In the genomic region with DNA sequence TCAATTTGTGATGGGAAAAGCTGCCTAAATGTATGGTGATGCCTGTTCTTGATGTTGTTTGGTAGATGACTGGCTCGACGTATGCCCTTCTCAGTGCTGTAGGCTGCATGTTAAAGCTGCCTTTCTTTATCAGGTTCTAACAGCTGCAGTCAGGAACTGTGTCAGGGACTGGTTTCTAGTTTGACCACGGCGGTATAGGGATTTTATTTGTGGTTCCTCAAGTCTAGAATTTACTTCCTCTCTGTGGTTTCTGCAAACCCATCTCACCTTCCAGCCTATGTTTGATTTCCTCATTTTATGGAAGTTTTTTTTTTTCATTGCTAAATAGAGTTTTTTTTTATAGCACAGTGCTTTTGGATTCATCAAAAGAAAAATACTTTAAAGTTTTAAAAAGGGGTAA, we compare ENCODE assay signal across 8 cellular contexts. TPM values are rescaled to one million over a fixed set of nuclear protein-coding genes. Genes with fewer than 3 reads are reported as not detected.
DNase-seq lines count a peak whose midpoint lies in the region; ATAC-seq, FAIRE-seq and TF ChIP-seq lines count a peak whose summit lies in the region.

No MANE protein-coding gene starts in this region.

- intact Hi-C loops in HepG2 (cut with micrococcal nuclease; ENCODE audit: unreplicated experiment), result no loop called here

- in situ Hi-C loops in HepG2 (cut with HindIII; ENCODE audit: extremely low pct_ligation_motif_present, low pct_unique_long_range_greater_than_20kb), result no loop called here
- in situ Hi-C loops in GM23248 (cut with MboI), result no loop called here

- H3K4me2 ChIP-seq in HepG2 (ENCODE audit: low read depth, low read length) (peak overlapping the region; percentile 86), GM23248 (ENCODE audit: unreplicated experiment) (no peak overlapping the region)

- H3K4me1 ChIP-seq in HepG2 (ENCODE audit: insufficient read depth, low read length), result peaks cover 90% of the 10 kb centered on the region
- H3K4me1 ChIP-seq in GM23248 (ENCODE audit: insufficient read depth), result peaks cover 27% of the 10 kb centered on the region

- H3K27me3 ChIP-seq in HepG2 (ENCODE audit: control insufficient read depth in 1 of 2, insufficient read depth in 2 of 2, low read length in 2 of 2), result no peaks in the 10 kb centered on the region
- no peaks in the 10 kb centered on the region for H3K27me3 ChIP-seq in GM23248 (replicated peaks; ENCODE audit: insufficient read depth)

- H3K36me3 Mint-ChIP-seq in T-helper 2 cell treated with Interferon-gamma antibody and Interleukin-4, amounts not matched to agents 5 μg/mL and 100 μg/mL, for 36 hours (ENCODE audit: low read depth), result peaks cover 5% of the 10 kb centered on the region

- peak overlapping the region; percentile 40 for H3K4me3 Mint-ChIP-seq in T-helper 2 cell treated with Interferon-gamma antibody and Interleukin-4, amounts not matched to agents 5 μg/mL and 100 μg/mL, for 36 hours

- peak; percentile 62 for ATAC-seq in GM19397 (IDR thresholded peaks at IDR 0.05; ENCODE audit: unreplicated experiment)
- ATAC-seq in HG03280 (IDR thresholded peaks at IDR 0.05; ENCODE audit: unreplicated experiment), result peak; percentile 79
- no peak for ATAC-seq in HepG2

- no peak for TF ChIP-seq RAD21 in HepG2 (CRISPR knock-in tag; IDR thresholded peaks at IDR 0.05)

- no peaks in the 10 kb centered on the region for H3K9me3 Mint-ChIP-seq in T-helper 2 cell treated with Interferon-gamma antibody and Interleukin-4, amounts not matched to agents 5 μg/mL and 100 μg/mL, for 36 hours

- CTCF ChIA-PET in HepG2 (lab: Yijun Ruan, JAX; ENCODE audit: low intra/inter-chr PET ratio, low total read pairs), result no interaction called here

- POLR2A ChIA-PET in HepG2 (lab: Yijun Ruan, JAX), result interaction anchor here (2.4 to 6.5 kb wide), 4 partner anchors 15 to 27 kb away, joined by 10 to 54 read pairs (median 26); a partner anchor contains a TSS

- H3K9me3 ChIP-seq in HepG2 (ENCODE audit: low read length) (no peaks in the 10 kb centered on the region), GM23248 (ENCODE audit: low read depth) (no peaks in the 10 kb centered on the region)

- H4K20me1 ChIP-seq in HepG2 (ENCODE audit: insufficient read depth, low read length) (no peaks in the 10 kb centered on the region), GM23248 (ENCODE audit: insufficient read depth) (peaks cover 4% of the 10 kb centered on the region; the same call in 1 of the 2 replicates)

- peaks cover 31% of the 10 kb centered on the region for H3K4me1 Mint-ChIP-seq in T-helper 2 cell treated with Interferon-gamma antibody and Interleukin-4, amounts not matched to agents 5 μg/mL and 100 μg/mL, for 36 hours (ENCODE audit: low read depth)

- H3K9ac ChIP-seq in HepG2 (ENCODE audit: insufficient read depth, low read depth, low read length) (peak overlapping the region; percentile 74), GM23248 (no peak overlapping the region)

- no peak overlapping the region for H3K27ac Mint-ChIP-seq in T-helper 2 cell treated with Interferon-gamma antibody and Interleukin-4, amounts not matched to agents 5 μg/mL and 100 μg/mL, for 36 hours

- peaks cover 24% of the 10 kb centered on the region for H3K27me3 Mint-ChIP-seq in T-helper 2 cell treated with Interferon-gamma antibody and Interleukin-4, amounts not matched to agents 5 μg/mL and 100 μg/mL, for 36 hours (ENCODE audit: low read depth)

- TF ChIP-seq EP300 in HepG2 (IDR thresholded peaks at IDR 0.05; ENCODE audit: low read depth in 2 of 2, low read length in 2 of 2) (no peak), HepG2 (CRISPR knock-in tag; IDR thresholded peaks at IDR 0.05; ENCODE audit: borderline replicate concordance) (no peak)

- H3K27ac ChIP-seq in HepG2 (ENCODE audit: extremely low read length, insufficient read depth, low read length) (peak overlapping the region; percentile 91), GM23248 (no peak overlapping the region)

- DNase-seq in Daoy (ENCODE audit: low read depth) (peak; percentile 35), HepG2 (ENCODE audit: low spot score) (no peak), NCI-H1417 (lab: John Stamatoyannopoulos, UW) (no peak), GM23248 (no peak)
- peak; percentile 30 for DNase-seq in T-helper 2 cell treated with Interferon-gamma antibody and Interleukin-4, amounts not matched to agents 5 μg/mL and 100 μg/mL, for 36 hours (ENCODE audit: low spot score)
- DNase-seq in activated effector memory CD4-positive, alpha-beta T cell treated with Interleukin-2 at 50 U/mL for 16 hours, result no peak

- peaks cover 82% of the 10 kb centered on the region for H3K79me2 ChIP-seq in HepG2 (ENCODE audit: insufficient read depth, low read length)
- H3K79me2 ChIP-seq in GM23248 (ENCODE audit: insufficient read depth), result peaks cover 18% of the 10 kb centered on the region; the same call in 1 of the 2 replicates

- H3F3A ChIP-seq in GM23248 (ENCODE audit: insufficient read depth), result peaks cover 28% of the 10 kb centered on the region

- no peak for TF ChIP-seq POLR2A in HepG2 (IDR thresholded peaks at IDR 0.05; ENCODE audit: insufficient read depth in 1 of 2, low read depth in 2 of 2, low read length in 2 of 2)

- TF ChIP-seq CTCF in HepG2 (CRISPR knock-in tag; IDR thresholded peaks at IDR 0.05), result no peak

- peak overlapping the region in 2 of 3 experiments; percentile 53 to 65; a peak in 3 of 6 replicates for H3K4me3 ChIP-seq in HepG2 (replicated peaks in 1 of 3; ENCODE audit: insufficient read depth in 1 of 3, low read depth in 2 of 3, low read length in 3 of 3)
- H3K4me3 ChIP-seq in GM23248, result no peak overlapping the region

- BruUV-seq in HepG2 (replicated peaks; lab: Mats Ljungman, UMichigan), result no TSS peak

- WGBS in HepG2 (ENCODE audit: low lambda C conversion rate), result 41% methylated on average over 4 of the region's 4 CpGs
- WGBS in GM23248 (ENCODE audit: low coverage in 1 of 2, low lambda C conversion rate in 2 of 2, missing lambda C conversion rate in 2 of 2), 2 experiments, result 90 to 93% methylated on average over 4 of the region's 4 CpGs

- no peaks in the 10 kb centered on the region for H3K9me2 ChIP-seq in GM23248 (ENCODE audit: insufficient read depth)

- no peak for FAIRE-seq in HepG2 (lab: Jason Lieb, UNC)

- H2AFZ ChIP-seq in HepG2 (ENCODE audit: low read length) (no peak overlapping the region), GM23248 (no peak overlapping the region)

- H3K36me3 ChIP-seq in HepG2 (replicated peaks in 1 of 2; ENCODE audit: control insufficient read depth in 1 of 2, insufficient read depth in 2 of 2, low read length in 2 of 2) (peaks cover 3 to 11% of the 10 kb centered on the region in 2 experiments), GM23248 (ENCODE audit: low read depth) (no peaks in the 10 kb centered on the region)

TF ChIP-seq in HepG2, 621 proteins besides CTCF, POLR2A, EP300 and RAD21 (continues in another document):
- TF ChIP-seq ZNF674 (CRISPR knock-in tag; IDR thresholded peaks at IDR 0.05; ENCODE audit: low read depth) (no peak), ZNF703 (CRISPR knock-in tag; IDR thresholded peaks at IDR 0.05; ENCODE audit: borderline replicate concordance) (no peak), SIN3B (IDR thresholded peaks at IDR 0.05; ENCODE audit: low read length) (no peak), ZNF543 (CRISPR knock-in tag; IDR thresholded peaks at IDR 0.05) (no peak), ISL2 (CRISPR knock-in tag; IDR thresholded peaks at IDR 0.05) (no peak)
- TF ChIP-seq, protein P1, sequence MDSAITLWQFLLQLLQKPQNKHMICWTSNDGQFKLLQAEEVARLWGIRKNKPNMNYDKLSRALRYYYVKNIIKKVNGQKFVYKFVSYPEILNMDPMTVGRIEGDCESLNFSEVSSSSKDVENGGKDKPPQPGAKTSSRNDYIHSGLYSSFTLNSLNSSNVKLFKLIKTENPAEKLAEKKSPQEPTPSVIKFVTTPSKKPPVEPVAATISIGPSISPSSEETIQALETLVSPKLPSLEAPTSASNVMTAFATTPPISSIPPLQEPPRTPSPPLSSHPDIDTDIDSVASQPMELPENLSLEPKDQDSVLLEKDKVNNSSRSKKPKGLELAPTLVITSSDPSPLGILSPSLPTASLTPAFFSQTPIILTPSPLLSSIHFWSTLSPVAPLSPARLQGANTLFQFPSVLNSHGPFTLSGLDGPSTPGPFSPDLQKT (CRISPR knock-in tag; IDR thresholded peaks at IDR 0.05; ENCODE audit: borderline replicate concordance), result no peak
- TF ChIP-seq, protein P2, sequence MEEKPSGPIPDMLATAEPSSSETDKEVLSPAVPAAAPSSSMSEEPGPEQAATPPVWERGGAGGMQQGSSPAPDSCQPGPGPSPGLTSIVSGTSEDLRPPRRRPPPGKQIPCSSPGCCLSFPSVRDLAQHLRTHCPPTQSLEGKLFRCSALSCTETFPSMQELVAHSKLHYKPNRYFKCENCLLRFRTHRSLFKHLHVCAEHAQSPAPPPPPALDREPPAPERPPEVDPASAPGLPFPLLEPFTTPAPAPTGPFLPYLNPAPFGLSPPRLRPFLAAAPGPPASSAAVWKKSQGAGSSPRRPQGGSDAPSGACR (CRISPR knock-in tag; IDR thresholded peaks at IDR 0.05), result 0 out of 2 replicates have a peak, but pooled peaks have one; percentile 54

RNA-seq across cellular contexts. Expression of a gene that starts 26.5 kb away (rescaled TPM):
- total RNA-seq in Daoy (2014; rRNA removed; shearing (Covaris generic)), result 4.4 and 6.2 TPM in 2 replicates
- 8.1 and 9.5 TPM in 2 replicates for total RNA-seq in HepG2 (2016; rRNA removed; fragmentation: Illumina TruSeq; extraction: Trizol)
- 2.7 and 3.2 TPM in 2 replicates for total RNA-seq in HepG2 (2016; cell fraction: cytosol; rRNA removed; fragmentation: Illumina TruSeq; extraction: Trizol; ENCODE audit: low read depth)
- total RNA-seq in HepG2 (2016; cell fraction: insoluble cytoplasmic fraction; rRNA removed; fragmentation: Illumina TruSeq; extraction: Trizol), result 6.1 and 10.1 TPM in 2 replicates
- total RNA-seq in HepG2 (2016; cell fraction: membrane; rRNA removed; fragmentation: Illumina TruSeq; extraction: Trizol), result 6.2 and 7.5 TPM in 2 replicates
- 14.1 and 16.3 TPM in 2 replicates for total RNA-seq in HepG2 (2016; cell fraction: nucleus; rRNA removed; fragmentation: Illumina TruSeq; extraction: Trizol)
- polyA plus RNA-seq in HepG2 (2011; rRNA removed), result 11.7 and 12.1 TPM in 2 replicates
- 7.9 and 8.0 TPM in 2 replicates for polyA plus RNA-seq in HepG2 (2011; cell fraction: cytosol; rRNA removed)
- polyA plus RNA-seq in HepG2 (2011; cell fraction: nucleus; rRNA removed), result 16.6 and 18.4 TPM in 2 replicates
- polyA plus RNA-seq in HepG2 (2012), result 10.0 and 10.9 TPM in 2 replicates
- 0.40 and 0.69 TPM in 2 replicates for polyA plus RNA-seq in HepG2 (2016; cell fraction: cytosol; fragmentation: Illumina TruSeq; extraction: Trizol; ENCODE audit: low read depth)
- polyA plus RNA-seq in HepG2 (2016; cell fraction: insoluble cytoplasmic fraction; fragmentation: Illumina TruSeq; extraction: Trizol; ENCODE audit: low read depth), result 4.0 and 4.3 TPM in 2 replicates
- polyA plus RNA-seq in HepG2 (2016; cell fraction: membrane; fragmentation: Illumina TruSeq; extraction: Trizol; ENCODE audit: low read depth), result 0.68 and 0.84 TPM in 2 replicates
- polyA plus RNA-seq in HepG2 (2016; cell fraction: nucleus; fragmentation: Illumina TruSeq; extraction: Trizol; ENCODE audit: insufficient read depth, low read depth), result 19.4 and 20.9 TPM in 2 replicates
- polyA minus RNA-seq in HepG2 (2011; rRNA and poly(A)+ RNA removed; ENCODE audit: low replicate concordance), result 19.1 and 27.7 TPM in 2 replicates
- 24.0 and 26.3 TPM in 2 replicates for polyA minus RNA-seq in HepG2 (2011; cell fraction: cytosol; rRNA and poly(A)+ RNA removed)
- polyA minus RNA-seq in HepG2 (2011; cell fraction: nucleus; rRNA and poly(A)+ RNA removed), result 19.1 and 20.0 TPM in 2 replicates
- total RNA-seq in GM23248 (2014; rRNA removed; shearing (Covaris generic)), result 4.6 and 6.4 TPM in 2 replicates
- 2.1 and 2.3 TPM in 2 replicates for polyA plus RNA-seq in GM23248 (2016; fragmentation: Nextera tagmentation; extraction: Ambion mirVana)

Comparison
In these comparisons a context has a peak if more than half of its experiments do, and no peak if none do; other contexts are left out.
1. DNase-seq: peak in Daoy (single experiment) and T-helper 2 cell treated with Interferon-gamma antibody and Interleukin-4, amounts not matched to agents 5 μg/mL and 100 μg/mL, for 36 hours (single experiment); none in HepG2 (single experiment), NCI-H1417 (0 of 3), GM23248 (single experiment) and activated effector memory CD4-positive, alpha-beta T cell treated with Interleukin-2 at 50 U/mL for 16 hours (single experiment).